ENCODE assay signal across 2 cellular contexts in genomic region chr5:38212307-38212706, GRCh38.
TF ChIP-seq lines count a peak whose summit lies in the region.

No MANE protein-coding gene starts in this region.

TF ChIP-seq in HepG2, 621 proteins besides CTCF, POLR2A, EP300 and RAD21:
- TF ChIP-seq ZNF12 (CRISPR knock-in tag; IDR thresholded peaks at IDR 0.05) (peak; percentile 91), ZNF382 (CRISPR knock-in tag; IDR thresholded peaks at IDR 0.05; ENCODE audit: borderline replicate concordance) (no peak)

TF ChIP-seq in K562, 482 proteins besides CTCF, POLR2A, EP300 and RAD21:
- TF ChIP-seq SMAD2 (IDR thresholded peaks at IDR 0.05; ENCODE audit: low read depth, low read length) (no peak), ZNF12 (CRISPR knock-in tag; IDR thresholded peaks at IDR 0.05) (peak; percentile 93), ARID2 (IDR thresholded peaks at IDR 0.05) (no peak)
